2 cellular contexts compared by ENCODE assay signal in the genomic region with DNA sequence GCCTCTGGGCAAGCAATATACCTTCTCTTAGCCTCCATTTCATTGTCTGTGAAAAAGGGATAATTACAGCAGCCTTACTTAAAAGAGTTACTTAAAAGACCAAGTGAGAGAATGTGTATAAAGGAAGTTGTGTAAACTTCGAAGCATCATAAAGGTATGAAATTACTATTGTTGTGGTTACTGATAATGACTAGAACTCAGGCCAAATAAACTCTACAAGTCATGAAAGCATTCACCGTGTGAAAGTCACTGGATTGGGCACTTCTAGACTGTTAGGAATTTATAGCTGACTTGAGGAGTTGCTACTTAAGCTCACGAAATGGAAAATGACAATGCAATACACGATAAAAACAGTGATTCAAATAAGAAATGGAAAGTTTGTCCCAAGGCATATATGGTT.
TF ChIP-seq lines count a peak whose summit lies in the region.

No MANE protein-coding gene starts in this region.

TF ChIP-seq in HEK293, 187 proteins besides CTCF, POLR2A, EP300 and RAD21:
- TF ChIP-seq ATF2 (tag by site-specific recombination; IDR thresholded peaks at IDR 0.05; ENCODE audit: low read depth) (no peak), TCF7L2 (IDR thresholded peaks at IDR 0.05; ENCODE audit: borderline replicate concordance, low read depth, low read length) (peak; percentile 30; the same call in 1 of the 2 replicates)

TF ChIP-seq in K562, 482 proteins besides CTCF, POLR2A, EP300 and RAD21:
- no peak for TF ChIP-seq FOSL1 (tag; conservative IDR thresholded peaks at IDR 0.05)
- TF ChIP-seq, protein P1, sequence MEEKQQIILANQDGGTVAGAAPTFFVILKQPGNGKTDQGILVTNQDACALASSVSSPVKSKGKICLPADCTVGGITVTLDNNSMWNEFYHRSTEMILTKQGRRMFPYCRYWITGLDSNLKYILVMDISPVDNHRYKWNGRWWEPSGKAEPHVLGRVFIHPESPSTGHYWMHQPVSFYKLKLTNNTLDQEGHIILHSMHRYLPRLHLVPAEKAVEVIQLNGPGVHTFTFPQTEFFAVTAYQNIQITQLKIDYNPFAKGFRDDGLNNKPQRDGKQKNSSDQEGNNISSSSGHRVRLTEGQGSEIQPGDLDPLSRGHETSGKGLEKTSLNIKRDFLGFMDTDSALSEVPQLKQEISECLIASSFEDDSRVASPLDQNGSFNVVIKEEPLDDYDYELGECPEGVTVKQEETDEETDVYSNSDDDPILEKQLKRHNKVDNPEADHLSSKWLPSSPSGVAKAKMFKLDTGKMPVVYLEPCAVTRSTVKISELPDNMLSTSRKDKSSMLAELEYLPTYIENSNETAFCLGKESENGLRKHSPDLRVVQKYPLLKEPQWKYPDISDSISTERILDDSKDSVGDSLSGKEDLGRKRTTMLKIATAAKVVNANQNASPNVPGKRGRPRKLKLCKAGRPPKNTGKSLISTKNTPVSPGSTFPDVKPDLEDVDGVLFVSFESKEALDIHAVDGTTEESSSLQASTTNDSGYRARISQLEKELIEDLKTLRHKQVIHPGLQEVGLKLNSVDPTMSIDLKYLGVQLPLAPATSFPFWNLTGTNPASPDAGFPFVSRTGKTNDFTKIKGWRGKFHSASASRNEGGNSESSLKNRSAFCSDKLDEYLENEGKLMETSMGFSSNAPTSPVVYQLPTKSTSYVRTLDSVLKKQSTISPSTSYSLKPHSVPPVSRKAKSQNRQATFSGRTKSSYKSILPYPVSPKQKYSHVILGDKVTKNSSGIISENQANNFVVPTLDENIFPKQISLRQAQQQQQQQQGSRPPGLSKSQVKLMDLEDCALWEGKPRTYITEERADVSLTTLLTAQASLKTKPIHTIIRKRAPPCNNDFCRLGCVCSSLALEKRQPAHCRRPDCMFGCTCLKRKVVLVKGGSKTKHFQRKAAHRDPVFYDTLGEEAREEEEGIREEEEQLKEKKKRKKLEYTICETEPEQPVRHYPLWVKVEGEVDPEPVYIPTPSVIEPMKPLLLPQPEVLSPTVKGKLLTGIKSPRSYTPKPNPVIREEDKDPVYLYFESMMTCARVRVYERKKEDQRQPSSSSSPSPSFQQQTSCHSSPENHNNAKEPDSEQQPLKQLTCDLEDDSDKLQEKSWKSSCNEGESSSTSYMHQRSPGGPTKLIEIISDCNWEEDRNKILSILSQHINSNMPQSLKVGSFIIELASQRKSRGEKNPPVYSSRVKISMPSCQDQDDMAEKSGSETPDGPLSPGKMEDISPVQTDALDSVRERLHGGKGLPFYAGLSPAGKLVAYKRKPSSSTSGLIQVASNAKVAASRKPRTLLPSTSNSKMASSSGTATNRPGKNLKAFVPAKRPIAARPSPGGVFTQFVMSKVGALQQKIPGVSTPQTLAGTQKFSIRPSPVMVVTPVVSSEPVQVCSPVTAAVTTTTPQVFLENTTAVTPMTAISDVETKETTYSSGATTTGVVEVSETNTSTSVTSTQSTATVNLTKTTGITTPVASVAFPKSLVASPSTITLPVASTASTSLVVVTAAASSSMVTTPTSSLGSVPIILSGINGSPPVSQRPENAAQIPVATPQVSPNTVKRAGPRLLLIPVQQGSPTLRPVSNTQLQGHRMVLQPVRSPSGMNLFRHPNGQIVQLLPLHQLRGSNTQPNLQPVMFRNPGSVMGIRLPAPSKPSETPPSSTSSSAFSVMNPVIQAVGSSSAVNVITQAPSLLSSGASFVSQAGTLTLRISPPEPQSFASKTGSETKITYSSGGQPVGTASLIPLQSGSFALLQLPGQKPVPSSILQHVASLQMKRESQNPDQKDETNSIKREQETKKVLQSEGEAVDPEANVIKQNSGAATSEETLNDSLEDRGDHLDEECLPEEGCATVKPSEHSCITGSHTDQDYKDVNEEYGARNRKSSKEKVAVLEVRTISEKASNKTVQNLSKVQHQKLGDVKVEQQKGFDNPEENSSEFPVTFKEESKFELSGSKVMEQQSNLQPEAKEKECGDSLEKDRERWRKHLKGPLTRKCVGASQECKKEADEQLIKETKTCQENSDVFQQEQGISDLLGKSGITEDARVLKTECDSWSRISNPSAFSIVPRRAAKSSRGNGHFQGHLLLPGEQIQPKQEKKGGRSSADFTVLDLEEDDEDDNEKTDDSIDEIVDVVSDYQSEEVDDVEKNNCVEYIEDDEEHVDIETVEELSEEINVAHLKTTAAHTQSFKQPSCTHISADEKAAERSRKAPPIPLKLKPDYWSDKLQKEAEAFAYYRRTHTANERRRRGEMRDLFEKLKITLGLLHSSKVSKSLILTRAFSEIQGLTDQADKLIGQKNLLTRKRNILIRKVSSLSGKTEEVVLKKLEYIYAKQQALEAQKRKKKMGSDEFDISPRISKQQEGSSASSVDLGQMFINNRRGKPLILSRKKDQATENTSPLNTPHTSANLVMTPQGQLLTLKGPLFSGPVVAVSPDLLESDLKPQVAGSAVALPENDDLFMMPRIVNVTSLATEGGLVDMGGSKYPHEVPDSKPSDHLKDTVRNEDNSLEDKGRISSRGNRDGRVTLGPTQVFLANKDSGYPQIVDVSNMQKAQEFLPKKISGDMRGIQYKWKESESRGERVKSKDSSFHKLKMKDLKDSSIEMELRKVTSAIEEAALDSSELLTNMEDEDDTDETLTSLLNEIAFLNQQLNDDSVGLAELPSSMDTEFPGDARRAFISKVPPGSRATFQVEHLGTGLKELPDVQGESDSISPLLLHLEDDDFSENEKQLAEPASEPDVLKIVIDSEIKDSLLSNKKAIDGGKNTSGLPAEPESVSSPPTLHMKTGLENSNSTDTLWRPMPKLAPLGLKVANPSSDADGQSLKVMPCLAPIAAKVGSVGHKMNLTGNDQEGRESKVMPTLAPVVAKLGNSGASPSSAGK (IDR thresholded peaks at IDR 0.05), result 0 out of 2 replicates have a peak, but pooled peaks have one; percentile 6
